ENCODE assay signal across 25 cellular contexts in the genomic region with DNA sequence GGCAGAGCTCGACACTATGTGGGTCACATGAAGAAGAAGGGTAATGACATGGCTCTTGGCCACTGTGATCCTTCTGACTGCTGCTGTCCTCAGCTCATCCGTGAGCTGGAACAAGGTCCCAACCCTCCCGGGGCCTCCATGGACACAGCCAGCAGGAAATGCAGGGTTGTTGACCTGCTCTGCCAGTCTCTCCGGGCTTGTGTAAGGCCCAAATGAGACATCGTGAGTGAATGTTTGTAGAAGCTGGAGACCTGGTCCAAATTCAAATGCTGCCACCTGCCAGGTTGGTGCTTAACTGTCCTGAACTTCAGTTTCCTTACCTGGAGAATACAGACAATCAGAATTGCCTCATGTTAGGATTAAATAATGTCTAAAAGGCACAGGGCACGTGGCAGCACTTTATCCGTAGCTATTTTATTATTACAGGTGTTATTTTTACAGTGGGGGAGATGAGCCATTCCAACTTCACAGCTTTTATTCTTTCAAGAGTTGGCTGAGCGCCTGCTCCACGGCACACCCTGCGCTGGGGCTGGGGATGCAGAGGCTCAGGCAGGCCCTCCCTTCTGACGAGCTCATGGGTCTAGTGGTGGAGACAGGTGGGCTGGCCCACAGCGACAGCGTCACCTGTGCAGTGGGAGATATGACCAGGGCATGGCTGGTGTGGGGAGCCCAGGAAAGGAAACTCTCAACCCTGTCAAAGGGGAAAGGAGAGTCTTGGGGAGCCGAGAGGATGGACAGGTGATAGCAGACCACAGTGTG. TPM values are rescaled to one million over a fixed set of nuclear protein-coding genes. Genes with fewer than 3 reads are reported as not detected.
DNase-seq lines count a peak whose midpoint lies in the region; ATAC-seq and TF ChIP-seq lines count a peak whose summit lies in the region.
"Had no signal": no experiment of that assay in that cellular context is flagged by ENCODE, and none has a peak within 500 bp of the region (broad histone marks: within the 10 kb centered on the region; RNA-seq: fewer than 3 reads in every experiment).

No MANE protein-coding gene starts in this region.

- peak overlapping the region in 3 of 5 experiments; percentile 10 to 38 (median 17) for H3K27ac Mint-ChIP-seq in brain
- H3K27ac Mint-ChIP-seq: activated CD4-positive, alpha-beta memory T cell treated with anti-CD3 and anti-CD28 coated beads for 36 hours; CD8-positive, alpha-beta T cell; endodermal cell; nephron; stimulated activated naive B cell treated with anti-CD40 and anti-IgM and Interleukin-4, amounts not matched to agents 10 μg/mL and 1 μg/mL and 100 μg/mL, for 72 hours; T-cell; type B pancreatic cell had no signal

- H3K27me3 Mint-ChIP-seq in brain, result peaks cover 5% of the 10 kb centered on the region
- H3K27me3 Mint-ChIP-seq: type B pancreatic cell had no signal

- H3K4me1 Mint-ChIP-seq in brain, result peaks cover 4% of the 10 kb centered on the region
- H3K4me1 Mint-ChIP-seq: endodermal cell; nephron; stimulated activated naive B cell treated with anti-CD40 and anti-IgM and Interleukin-4, amounts not matched to agents 10 μg/mL and 1 μg/mL and 100 μg/mL, for 72 hours; T-cell had no signal

- H3K9me3 Mint-ChIP-seq in brain, result peaks cover 0 to 7% (median 4%) of the 10 kb centered on the region in 5 experiments
- H3K9me3 Mint-ChIP-seq: endodermal cell, type B pancreatic cell had no signal

- DNase-seq in Right ventricle myocardium inferior (ENCODE audit: missing footprints) (peak; percentile 41), left ventricle myocardium superior (no peak), left kidney (ENCODE audit: low read depth, low spot score) (peak; percentile 11), UCSD-AML1 (lab: John Stamatoyannopoulos, UW; ENCODE audit: unreplicated experiment) (no peak), DMS53 treated with DMSO at 0.1 percent for 48 hours (lab: John Stamatoyannopoulos, UW; ENCODE audit: unreplicated experiment) (no peak)
- DNase-seq: activated CD4-positive, alpha-beta memory T cell treated with anti-CD3 and anti-CD28 coated beads for 36 hours; activated CD8-positive, alpha-beta memory T cell treated with anti-CD3 and anti-CD28 coated beads, Interleukin-2, amount 50 U/mL, for 4 hours; activated naive CD4-positive, alpha-beta T cell treated with Interleukin-2 at 50 U/mL for 16 hours; AML-193; CD8-positive, alpha-beta T cell; dermis blood vessel endothelial cell; H7; kidney glomerular epithelial cell; NCI-H1417 treated with DMSO at 0.1 percent for 48 hours; NCI-H345; NCI-H774; ovary; stimulated activated naive B cell treated with anti-CD40 and anti-IgM and Interleukin-4, amounts not matched to agents 10 μg/mL and 1 μg/mL and 100 μg/mL, for 72 hours; T-cell had no signal

- no peak overlapping the region for H3K4me3 Mint-ChIP-seq in brain
- H3K4me3 Mint-ChIP-seq: activated CD4-positive, alpha-beta memory T cell treated with anti-CD3 and anti-CD28 coated beads for 36 hours; CD8-positive, alpha-beta T cell; endodermal cell; nephron; stimulated activated naive B cell treated with anti-CD40 and anti-IgM and Interleukin-4, amounts not matched to agents 10 μg/mL and 1 μg/mL and 100 μg/mL, for 72 hours; T-cell; type B pancreatic cell had no signal

- H3K36me3 Mint-ChIP-seq in brain, result no peaks in the 10 kb centered on the region
- H3K36me3 Mint-ChIP-seq: activated CD4-positive, alpha-beta memory T cell treated with anti-CD3 and anti-CD28 coated beads for 36 hours; CD8-positive, alpha-beta T cell; stimulated activated naive B cell treated with anti-CD40 and anti-IgM and Interleukin-4, amounts not matched to agents 10 μg/mL and 1 μg/mL and 100 μg/mL, for 72 hours; T-cell; type B pancreatic cell had no signal

- TF ChIP-seq CTCF in brain (conservative IDR thresholded peaks at IDR 0.05), result no peak

- ATAC-seq in Right ventricle myocardium inferior (peak; percentile 29), left ventricle myocardium superior (no peak), HG02938 (IDR thresholded peaks at IDR 0.05; ENCODE audit: unreplicated experiment) (no peak), GM18867 (IDR thresholded peaks at IDR 0.05; ENCODE audit: unreplicated experiment) (no peak)
- ATAC-seq: CD8-positive, alpha-beta T cell; T-cell had no signal

- intact Hi-C loops in Right ventricle myocardium inferior (cut with DNase I) (no loop called here), left ventricle myocardium superior (cut with micrococcal nuclease) (no loop called here)

RNA-seq across cellular contexts. Expression of a gene that starts 15.1 kb away (rescaled TPM):
- total RNA-seq in Right ventricle myocardium inferior (4.1 TPM), left ventricle myocardium superior (3.8 TPM)
- polyA plus RNA-seq in brain (ENCODE audit: insufficient read depth, low read depth, low replicate concordance), result 47.6 TPM

Comparison
In these comparisons a context has a peak if more than half of its experiments do, and no peak if none do; other contexts are left out.
1. DNase-seq: peak in Right ventricle myocardium inferior (single experiment) and left kidney (single experiment); none in left ventricle myocardium superior (single experiment), UCSD-AML1 (single experiment) and DMS53 treated with DMSO at 0.1 percent for 48 hours (single experiment).